In genomic region chr10:72692057-72692891, GRCh38 we compare ENCODE assay signal across 1 cellular context.
TF ChIP-seq lines count a peak whose summit lies in the region.

MCU (plus strand) TSS chr10:72692143; CDS start chr10:72692152, 9 bp downstream.

TF ChIP-seq in K562, 482 proteins besides CTCF, POLR2A, EP300 and RAD21 (continued from another document and continues in another):
- TF ChIP-seq CTCFL (IDR thresholded peaks at IDR 0.05; ENCODE audit: borderline replicate concordance, insufficient read depth, low read depth, low read length, poor library complexity, severe bottlenecking): peak; percentile 1
- no peak for TF ChIP-seq MITF (IDR thresholded peaks at IDR 0.05)
- TF ChIP-seq ZMIZ1 (IDR thresholded peaks at IDR 0.05; ENCODE audit: low read depth in 2 of 2, low read length in 2 of 2): peak in 1 of 2 experiments; percentile 27; a peak in 1 of 4 replicates
- TF ChIP-seq SPI1 (IDR thresholded peaks at IDR 0.05; ENCODE audit: borderline replicate concordance, low read depth, low read length): no peak
- no peak; the same call in 1 of the 2 replicates for TF ChIP-seq NKRF (IDR thresholded peaks at IDR 0.05; ENCODE audit: borderline replicate concordance)
- TF ChIP-seq NR3C1 (CRISPR knock-in tag; IDR thresholded peaks at IDR 0.05): no peak
- peak; percentile 61; the same call in 1 of the 2 replicates for TF ChIP-seq REST (CRISPR knock-in tag; IDR thresholded peaks at IDR 0.05; ENCODE audit: low read depth)
- no peak for TF ChIP-seq MCM3 (IDR thresholded peaks at IDR 0.05)
- TF ChIP-seq SRSF9 (IDR thresholded peaks at IDR 0.05; ENCODE audit: borderline replicate concordance, low read depth, low read length): no peak
- TF ChIP-seq ZEB2 (IDR thresholded peaks at IDR 0.05): no peak
- no peak for TF ChIP-seq DIDO1 (tag; IDR thresholded peaks at IDR 0.05; ENCODE audit: low read depth)
- TF ChIP-seq KLF16 (IDR thresholded peaks at IDR 0.05): no peak
- no peak for TF ChIP-seq ZNF140 (CRISPR knock-in tag; IDR thresholded peaks at IDR 0.05)
- TF ChIP-seq U2AF2 (optimal IDR thresholded peaks at IDR 0.05; ENCODE audit: low read depth, low read length): no peak
- TF ChIP-seq LARP7 (IDR thresholded peaks at IDR 0.05): no peak
- no peak for TF ChIP-seq STAT5A (IDR thresholded peaks at IDR 0.05; ENCODE audit: borderline replicate concordance, low read length)
- TF ChIP-seq ZNF431 (CRISPR knock-in tag; IDR thresholded peaks at IDR 0.05): no peak
- no peak for TF ChIP-seq FOXM1 (IDR thresholded peaks at IDR 0.05; ENCODE audit: low read depth)
- TF ChIP-seq FOXM1 (CRISPR knock-in tag; IDR thresholded peaks at IDR 0.05; ENCODE audit: low read depth): no peak
- no peak for TF ChIP-seq ZBTB5 (IDR thresholded peaks at IDR 0.05)
- 0 out of 2 replicates have a peak, but pooled peaks have one; percentile 22 for TF ChIP-seq ZBTB17 (CRISPR knock-in tag; IDR thresholded peaks at IDR 0.05)
- TF ChIP-seq FOXJ2 (tag; IDR thresholded peaks at IDR 0.05): no peak
- TF ChIP-seq RNF219 (CRISPR knock-in tag; IDR thresholded peaks at IDR 0.05): no peak
- TF ChIP-seq GABPA (tag; conservative IDR thresholded peaks at IDR 0.05; ENCODE audit: low read depth): peak; percentile 85
- peak; percentile 84; the same call in 1 of the 2 replicates for TF ChIP-seq ZBTB9 (CRISPR knock-in tag; IDR thresholded peaks at IDR 0.05)
- no peak for TF ChIP-seq FOXA1 (IDR thresholded peaks at IDR 0.05; ENCODE audit: borderline replicate concordance)
- TF ChIP-seq CBX3 (IDR thresholded peaks at IDR 0.05; ENCODE audit: borderline replicate concordance in 1 of 2, low read length in 2 of 2): no peak
- TF ChIP-seq ARID4B (CRISPR knock-in tag; IDR thresholded peaks at IDR 0.05): no peak
- TF ChIP-seq ZNF696 (CRISPR knock-in tag; conservative IDR thresholded peaks at IDR 0.05): no peak
- TF ChIP-seq ZNF311 (CRISPR knock-in tag; IDR thresholded peaks at IDR 0.05): no peak
- TF ChIP-seq MTA1 (IDR thresholded peaks at IDR 0.05; ENCODE audit: borderline replicate concordance): no peak
- peak; percentile 32; the same call in 1 of the 2 replicates for TF ChIP-seq TFAP4 (CRISPR knock-in tag; IDR thresholded peaks at IDR 0.05; ENCODE audit: borderline replicate concordance)
